ENCODE assay signal across 2 cellular contexts in the genomic region with DNA sequence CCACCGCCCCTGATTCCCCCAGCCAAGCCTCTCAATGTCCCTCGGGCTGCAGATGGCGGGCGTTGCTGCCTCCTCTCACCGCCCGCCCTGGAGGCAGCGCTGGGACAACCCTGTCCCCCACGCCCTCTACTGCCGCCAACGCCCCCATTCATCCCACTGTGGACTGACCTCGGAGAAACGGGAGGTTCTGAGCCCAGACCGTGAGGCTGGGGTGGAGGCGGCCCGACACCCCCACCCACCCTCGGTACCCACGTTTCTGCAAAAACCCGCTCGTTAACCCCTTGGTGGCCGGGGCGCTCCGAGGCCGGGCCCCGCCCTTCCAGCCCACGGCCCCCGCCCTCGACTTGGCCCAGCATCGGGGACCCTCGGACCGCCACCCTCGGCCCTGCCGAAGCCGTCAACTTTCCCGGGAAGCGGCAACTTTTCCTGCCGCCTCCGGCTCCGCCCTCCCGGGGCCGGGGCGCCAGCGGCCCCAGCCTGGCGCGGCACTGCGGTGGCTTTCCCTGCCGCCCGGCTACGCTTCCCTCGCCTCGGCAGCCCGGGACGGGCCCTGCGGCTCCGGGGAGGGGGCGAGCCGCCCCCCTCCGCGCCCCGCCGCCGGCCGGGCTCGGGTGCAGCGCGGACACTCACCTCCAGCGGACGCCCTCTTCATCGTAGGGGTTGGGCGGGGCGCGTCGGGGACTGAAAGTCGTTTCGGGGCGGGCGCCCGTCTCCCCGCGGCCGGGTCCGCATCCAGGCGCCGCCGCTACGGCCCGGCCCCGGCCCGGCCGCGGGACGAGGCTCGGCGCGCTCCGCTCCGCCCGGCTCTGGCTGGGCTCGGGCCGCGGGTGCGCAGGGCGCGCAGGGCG.
TF ChIP-seq lines count a peak whose summit lies in the region.

No MANE protein-coding gene starts in this region.

TF ChIP-seq in SK-N-SH, 30 proteins besides CTCF, POLR2A, EP300 and RAD21 (continued from another document):
- TF ChIP-seq ELF1 (IDR thresholded peaks at IDR 0.05) (no peak), YY1 (IDR thresholded peaks at IDR 0.05; ENCODE audit: low read depth) (no peak), RCOR1 (IDR thresholded peaks at IDR 0.05; ENCODE audit: low read length) (no peak), POLR2AphosphoS5 (IDR thresholded peaks at IDR 0.05; ENCODE audit: low read depth, low read length) (no peak)

TF ChIP-seq in SK-N-SH treated with all-trans-retinoic acid at 6 μM for 48 hours, 23 proteins besides CTCF, POLR2A, EP300 and RAD21 (continued from another document):
- TF ChIP-seq ISL1 (CRISPR knock-in tag; IDR thresholded peaks at IDR 0.05) = no peak
